In genomic region chr20:35303735-35304431, GRCh38 we compare ENCODE assay signal across 1 cellular context.
TF ChIP-seq lines count a peak whose summit lies in the region.

No MANE protein-coding gene starts in this region.

TF ChIP-seq in SK-N-SH treated with all-trans-retinoic acid at 6 μM for 48 hours, 23 proteins besides CTCF, POLR2A, EP300 and RAD21 (continued from another document):
- no peak for TF ChIP-seq CREB5 (CRISPR knock-in tag; IDR thresholded peaks at IDR 0.05; ENCODE audit: low read depth)
- no peak for TF ChIP-seq ZNF8 (CRISPR knock-in tag; IDR thresholded peaks at IDR 0.05)
- TF ChIP-seq ARNTL (CRISPR knock-in tag; IDR thresholded peaks at IDR 0.05; ENCODE audit: borderline replicate concordance, low read depth) = no peak
- no peak for TF ChIP-seq GLIS3 (CRISPR knock-in tag; IDR thresholded peaks at IDR 0.05)
- no peak for TF ChIP-seq PATZ1 (CRISPR knock-in tag; IDR thresholded peaks at IDR 0.05; ENCODE audit: borderline replicate concordance)
- TF ChIP-seq ZFP3 (CRISPR knock-in tag; IDR thresholded peaks at IDR 0.05) = no peak
- no peak for TF ChIP-seq SNAI2 (CRISPR knock-in tag; IDR thresholded peaks at IDR 0.05)
- no peak for TF ChIP-seq TCF4 (CRISPR knock-in tag; IDR thresholded peaks at IDR 0.05; ENCODE audit: borderline replicate concordance)
